ENCODE assay signal across 1 cellular context in the genomic region with DNA sequence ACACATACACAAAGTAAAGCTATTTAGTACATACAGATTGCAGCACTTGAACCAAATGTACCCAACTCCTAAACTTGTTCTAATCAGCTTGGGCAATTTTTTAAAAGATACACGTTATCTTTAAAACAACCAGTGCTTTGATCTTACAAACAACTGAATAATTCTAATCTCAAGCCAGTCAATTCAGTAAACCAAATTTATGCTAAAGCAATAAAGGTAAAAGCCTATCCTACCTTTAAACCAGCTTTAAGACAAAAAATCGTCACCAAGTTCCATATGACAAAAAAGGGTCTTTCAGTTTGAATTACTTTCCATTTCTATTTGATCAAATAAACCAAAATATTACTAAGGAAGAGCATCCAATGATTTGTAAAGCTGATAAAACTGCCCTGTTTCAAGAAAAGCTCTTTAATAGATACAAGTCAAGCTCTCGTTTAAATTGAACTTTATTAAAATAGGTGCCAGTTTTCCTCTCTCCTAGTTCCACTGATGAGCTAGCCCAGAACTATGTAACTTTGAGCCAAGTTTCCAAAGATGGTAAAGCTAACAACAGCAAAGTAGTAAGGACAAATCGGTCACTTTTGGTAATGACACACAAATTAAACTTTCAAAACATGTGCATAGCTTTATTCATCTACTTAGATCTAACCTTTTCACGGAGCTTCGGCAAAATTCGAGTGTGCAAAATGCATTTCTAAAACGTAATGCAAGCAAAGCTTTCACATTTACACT.
TF ChIP-seq lines count a peak whose summit lies in the region.

No MANE protein-coding gene starts in this region.

TF ChIP-seq in SK-N-SH, 30 proteins besides CTCF, POLR2A, EP300 and RAD21 (continued from another document):
- no peak for TF ChIP-seq IRF3 (IDR thresholded peaks at IDR 0.05; ENCODE audit: low read depth, low read length)
- peak; percentile 69 for TF ChIP-seq NFIC (IDR thresholded peaks at IDR 0.05; ENCODE audit: borderline replicate concordance)
- TF ChIP-seq RXRA (IDR thresholded peaks at IDR 0.05; ENCODE audit: borderline replicate concordance, low read depth), result no peak
- TF ChIP-seq GATA2 (CRISPR knock-in tag; IDR thresholded peaks at IDR 0.05), result no peak
- peak; percentile 34 for TF ChIP-seq JUND (IDR thresholded peaks at IDR 0.05)
- no peak for TF ChIP-seq GABPA (IDR thresholded peaks at IDR 0.05; ENCODE audit: low read depth)
- TF ChIP-seq RCOR1 (IDR thresholded peaks at IDR 0.05; ENCODE audit: low read length), result no peak
- TF ChIP-seq, protein P1, sequence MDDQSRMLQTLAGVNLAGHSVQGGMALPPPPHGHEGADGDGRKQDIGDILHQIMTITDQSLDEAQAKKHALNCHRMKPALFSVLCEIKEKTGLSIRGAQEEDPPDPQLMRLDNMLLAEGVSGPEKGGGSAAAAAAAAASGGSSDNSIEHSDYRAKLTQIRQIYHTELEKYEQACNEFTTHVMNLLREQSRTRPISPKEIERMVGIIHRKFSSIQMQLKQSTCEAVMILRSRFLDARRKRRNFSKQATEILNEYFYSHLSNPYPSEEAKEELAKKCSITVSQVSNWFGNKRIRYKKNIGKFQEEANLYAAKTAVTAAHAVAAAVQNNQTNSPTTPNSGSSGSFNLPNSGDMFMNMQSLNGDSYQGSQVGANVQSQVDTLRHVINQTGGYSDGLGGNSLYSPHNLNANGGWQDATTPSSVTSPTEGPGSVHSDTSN (IDR thresholded peaks at IDR 0.05), result no peak
- TF ChIP-seq, protein P2, sequence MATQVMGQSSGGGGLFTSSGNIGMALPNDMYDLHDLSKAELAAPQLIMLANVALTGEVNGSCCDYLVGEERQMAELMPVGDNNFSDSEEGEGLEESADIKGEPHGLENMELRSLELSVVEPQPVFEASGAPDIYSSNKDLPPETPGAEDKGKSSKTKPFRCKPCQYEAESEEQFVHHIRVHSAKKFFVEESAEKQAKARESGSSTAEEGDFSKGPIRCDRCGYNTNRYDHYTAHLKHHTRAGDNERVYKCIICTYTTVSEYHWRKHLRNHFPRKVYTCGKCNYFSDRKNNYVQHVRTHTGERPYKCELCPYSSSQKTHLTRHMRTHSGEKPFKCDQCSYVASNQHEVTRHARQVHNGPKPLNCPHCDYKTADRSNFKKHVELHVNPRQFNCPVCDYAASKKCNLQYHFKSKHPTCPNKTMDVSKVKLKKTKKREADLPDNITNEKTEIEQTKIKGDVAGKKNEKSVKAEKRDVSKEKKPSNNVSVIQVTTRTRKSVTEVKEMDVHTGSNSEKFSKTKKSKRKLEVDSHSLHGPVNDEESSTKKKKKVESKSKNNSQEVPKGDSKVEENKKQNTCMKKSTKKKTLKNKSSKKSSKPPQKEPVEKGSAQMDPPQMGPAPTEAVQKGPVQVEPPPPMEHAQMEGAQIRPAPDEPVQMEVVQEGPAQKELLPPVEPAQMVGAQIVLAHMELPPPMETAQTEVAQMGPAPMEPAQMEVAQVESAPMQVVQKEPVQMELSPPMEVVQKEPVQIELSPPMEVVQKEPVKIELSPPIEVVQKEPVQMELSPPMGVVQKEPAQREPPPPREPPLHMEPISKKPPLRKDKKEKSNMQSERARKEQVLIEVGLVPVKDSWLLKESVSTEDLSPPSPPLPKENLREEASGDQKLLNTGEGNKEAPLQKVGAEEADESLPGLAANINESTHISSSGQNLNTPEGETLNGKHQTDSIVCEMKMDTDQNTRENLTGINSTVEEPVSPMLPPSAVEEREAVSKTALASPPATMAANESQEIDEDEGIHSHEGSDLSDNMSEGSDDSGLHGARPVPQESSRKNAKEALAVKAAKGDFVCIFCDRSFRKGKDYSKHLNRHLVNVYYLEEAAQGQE (IDR thresholded peaks at IDR 0.05; ENCODE audit: low read depth, low read length), result no peak
- 0 out of 2 replicates have a peak, but pooled peaks have one; percentile 19 for TF ChIP-seq TCF12 (IDR thresholded peaks at IDR 0.05)
- TF ChIP-seq, protein P3, sequence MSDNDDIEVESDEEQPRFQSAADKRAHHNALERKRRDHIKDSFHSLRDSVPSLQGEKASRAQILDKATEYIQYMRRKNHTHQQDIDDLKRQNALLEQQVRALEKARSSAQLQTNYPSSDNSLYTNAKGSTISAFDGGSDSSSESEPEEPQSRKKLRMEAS (IDR thresholded peaks at IDR 0.05; ENCODE audit: low read depth), result 0 out of 2 replicates have a peak, but pooled peaks have one; percentile 21
- TF ChIP-seq SIN3A (IDR thresholded peaks at IDR 0.05; ENCODE audit: borderline replicate concordance, low read depth, low read length), result no peak
- TF ChIP-seq, protein P4, sequence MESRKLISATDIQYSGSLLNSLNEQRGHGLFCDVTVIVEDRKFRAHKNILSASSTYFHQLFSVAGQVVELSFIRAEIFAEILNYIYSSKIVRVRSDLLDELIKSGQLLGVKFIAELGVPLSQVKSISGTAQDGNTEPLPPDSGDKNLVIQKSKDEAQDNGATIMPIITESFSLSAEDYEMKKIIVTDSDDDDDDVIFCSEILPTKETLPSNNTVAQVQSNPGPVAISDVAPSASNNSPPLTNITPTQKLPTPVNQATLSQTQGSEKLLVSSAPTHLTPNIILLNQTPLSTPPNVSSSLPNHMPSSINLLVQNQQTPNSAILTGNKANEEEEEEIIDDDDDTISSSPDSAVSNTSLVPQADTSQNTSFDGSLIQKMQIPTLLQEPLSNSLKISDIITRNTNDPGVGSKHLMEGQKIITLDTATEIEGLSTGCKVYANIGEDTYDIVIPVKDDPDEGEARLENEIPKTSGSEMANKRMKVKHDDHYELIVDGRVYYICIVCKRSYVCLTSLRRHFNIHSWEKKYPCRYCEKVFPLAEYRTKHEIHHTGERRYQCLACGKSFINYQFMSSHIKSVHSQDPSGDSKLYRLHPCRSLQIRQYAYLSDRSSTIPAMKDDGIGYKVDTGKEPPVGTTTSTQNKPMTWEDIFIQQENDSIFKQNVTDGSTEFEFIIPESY (IDR thresholded peaks at IDR 0.05; ENCODE audit: borderline replicate concordance, low read depth), result no peak
- TF ChIP-seq, protein P5, sequence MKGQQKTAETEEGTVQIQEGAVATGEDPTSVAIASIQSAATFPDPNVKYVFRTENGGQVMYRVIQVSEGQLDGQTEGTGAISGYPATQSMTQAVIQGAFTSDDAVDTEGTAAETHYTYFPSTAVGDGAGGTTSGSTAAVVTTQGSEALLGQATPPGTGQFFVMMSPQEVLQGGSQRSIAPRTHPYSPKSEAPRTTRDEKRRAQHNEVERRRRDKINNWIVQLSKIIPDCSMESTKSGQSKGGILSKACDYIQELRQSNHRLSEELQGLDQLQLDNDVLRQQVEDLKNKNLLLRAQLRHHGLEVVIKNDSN (IDR thresholded peaks at IDR 0.05; ENCODE audit: borderline replicate concordance, low read depth), result no peak
- TF ChIP-seq TEAD4 (IDR thresholded peaks at IDR 0.05; ENCODE audit: borderline replicate concordance, insufficient read depth), result no peak
- 0 out of 2 replicates have a peak, but pooled peaks have one; percentile 20 for TF ChIP-seq POLR2AphosphoS5 (IDR thresholded peaks at IDR 0.05; ENCODE audit: low read depth, low read length)
- TF ChIP-seq FOSL2 (IDR thresholded peaks at IDR 0.05; ENCODE audit: borderline replicate concordance, low read depth), result peak; percentile 30; the same call in 1 of the 2 replicates
- TF ChIP-seq SMC3 (IDR thresholded peaks at IDR 0.05; ENCODE audit: low read depth, low read length), result no peak
- TF ChIP-seq YY1 (IDR thresholded peaks at IDR 0.05; ENCODE audit: low read depth), result no peak
- no peak for TF ChIP-seq EZH2phosphoT487 (IDR thresholded peaks at IDR 0.05; ENCODE audit: borderline replicate concordance, low read depth)
- TF ChIP-seq ELF1 (IDR thresholded peaks at IDR 0.05), result no peak
